14 cellular contexts compared by ENCODE assay signal in genomic region chr6:107819217-107819616, GRCh38. TPM values are rescaled to one million over a fixed set of nuclear protein-coding genes. Genes with fewer than 3 reads are reported as not detected.
DNase-seq lines count a peak whose midpoint lies in the region; ATAC-seq and TF ChIP-seq lines count a peak whose summit lies in the region.
"Had no signal": no experiment of that assay in that cellular context is flagged by ENCODE, and none has a peak within 500 bp of the region (broad histone marks: within the 10 kb centered on the region; RNA-seq: fewer than 3 reads in every experiment).

No MANE protein-coding gene starts in this region.

- no peak overlapping the region for H3K9ac ChIP-seq in Loucy (ENCODE audit: low read depth, low read length, poor library complexity, severe bottlenecking)
- peak overlapping the region; percentile 61 for H3K9ac ChIP-seq in neural cell (ENCODE audit: low read length)

- no peaks in the 10 kb centered on the region for H3K9me2 ChIP-seq in Loucy (replicated peaks; ENCODE audit: low read depth, low read length)
- no peaks in the 10 kb centered on the region for H3K9me2 ChIP-seq in neural cell (ENCODE audit: insufficient read depth, low read length)

- no peak for TF ChIP-seq EP300 in neural cell (conservative IDR thresholded peaks at IDR 0.05; ENCODE audit: poor library complexity, severe bottlenecking)
- TF ChIP-seq EP300 in sigmoid colon (IDR thresholded peaks at IDR 0.05) = no peak

- no peak for TF ChIP-seq RAD21 in neural cell (conservative IDR thresholded peaks at IDR 0.05)

- peak overlapping the region; percentile 81 for H3K4me3 Mint-ChIP-seq in activated naive CD8-positive, alpha-beta T cell treated with anti-CD3 and anti-CD28 coated beads, Interleukin-2, amount 10 ng/mL, durations not matched to agents 7 days and 5 days
- H3K4me3 Mint-ChIP-seq: mesothelial cell of epicardium had no signal

- H3F3A ChIP-seq in Loucy (ENCODE audit: low read depth) (no peaks in the 10 kb centered on the region), neural cell (ENCODE audit: insufficient read depth, low read length, poor library complexity, severe bottlenecking) (peaks cover 7% of the 10 kb centered on the region)

- no peak for ATAC-seq in activated naive CD8-positive, alpha-beta T cell treated with anti-CD3 and anti-CD28 coated beads, Interleukin-2, amount 10 ng/mL, durations not matched to agents 7 days and 5 days (ENCODE audit: low read depth)
- no peak for ATAC-seq in HG03565 (IDR thresholded peaks at IDR 0.05; ENCODE audit: unreplicated experiment)

- H3K9me3 Mint-ChIP-seq in activated naive CD8-positive, alpha-beta T cell treated with anti-CD3 and anti-CD28 coated beads, Interleukin-2, amount 10 ng/mL, durations not matched to agents 7 days and 5 days = peaks cover 1% of the 10 kb centered on the region
- H3K9me3 Mint-ChIP-seq: mesothelial cell of epicardium had no signal

- H3K4me2 ChIP-seq in Loucy (ENCODE audit: low read depth, low read length, poor library complexity, severe bottlenecking) (peak overlapping the region; percentile 78), neural cell (ENCODE audit: low read length) (peak overlapping the region; percentile 54)

- peak; percentile 32 for DNase-seq in activated CD4-positive, alpha-beta T cell treated with anti-CD3 and anti-CD28 coated beads, Interleukin-2, amount 50 U/mL, for 1 hour
- no peak for DNase-seq in activated naive CD8-positive, alpha-beta T cell treated with anti-CD3 and anti-CD28 coated beads, Interleukin-2, amount 10 ng/mL, durations not matched to agents 7 days and 5 days
- no peak for DNase-seq in SK-N-DZ (ENCODE audit: low spot score)
- DNase-seq in sigmoid colon = no peak
- DNase-seq: NCI-H187 treated with DMSO at 0.1 percent for 48 hours, NCI-H774, RPMI8226 had no signal

- no peak overlapping the region for H3K4me3 ChIP-seq in Loucy (ENCODE audit: low read length, poor library complexity, severe bottlenecking)
- peak overlapping the region; percentile 72 for H3K4me3 ChIP-seq in neural cell (ENCODE audit: low read length)
- H3K4me3 ChIP-seq in sigmoid colon = no peak overlapping the region
- H3K4me3 ChIP-seq: prostate gland had no signal

- no peak for TF ChIP-seq CTCF in Loucy (conservative IDR thresholded peaks at IDR 0.05; ENCODE audit: low read length)
- TF ChIP-seq CTCF in neural cell (IDR thresholded peaks at IDR 0.05; ENCODE audit: poor library complexity, severe bottlenecking) = no peak
- TF ChIP-seq CTCF in sigmoid colon (IDR thresholded peaks at IDR 0.05) = no peak

- POLR2A ChIA-PET in activated naive CD8-positive, alpha-beta T cell treated with anti-CD3 and anti-CD28 coated beads, Interleukin-2, amount 10 ng/mL, durations not matched to agents 7 days and 5 days (lab: Charles Lee) = interaction anchor here (0.7 to 8.1 kb wide), 11 partner anchors 9 to 137 kb away, joined by 3 to 86 read pairs (median 12); no protein-coding TSS in a partner anchor

- H4K20me1 ChIP-seq in Loucy (ENCODE audit: insufficient read depth, low read length, poor library complexity, severe bottlenecking) (no peaks in the 10 kb centered on the region), neural cell (ENCODE audit: insufficient read depth) (no peaks in the 10 kb centered on the region)

- H3K27ac Mint-ChIP-seq in activated naive CD8-positive, alpha-beta T cell treated with anti-CD3 and anti-CD28 coated beads, Interleukin-2, amount 10 ng/mL, durations not matched to agents 7 days and 5 days = peak overlapping the region; percentile 92
- H3K27ac Mint-ChIP-seq: CD14-positive monocyte, mesothelial cell of epicardium had no signal

- TF ChIP-seq POLR2A in sigmoid colon (IDR thresholded peaks at IDR 0.05) = no peak

- 0 out of 2 replicates have a peak, but pooled peaks cover 3% of the 10 kb centered on the region for H3K79me2 ChIP-seq in Loucy (ENCODE audit: insufficient read depth, low read length)
- peaks cover 38% of the 10 kb centered on the region for H3K79me2 ChIP-seq in neural cell (replicated peaks; ENCODE audit: insufficient read depth, low read length)

- H3K4me1 ChIP-seq in Loucy (ENCODE audit: insufficient read depth, low read length, poor library complexity, severe bottlenecking) = peaks cover 49% of the 10 kb centered on the region
- peaks cover 0 to 19% (median 17%) of the 10 kb centered on the region in 4 donors for H3K4me1 ChIP-seq in sigmoid colon
- H3K4me1 ChIP-seq: prostate gland had no signal

- H3K9me3 ChIP-seq in Loucy (ENCODE audit: insufficient read depth, low read depth, low read length) (no peaks in the 10 kb centered on the region), neural cell (ENCODE audit: low read length) (no peaks in the 10 kb centered on the region), sigmoid colon (no peaks in the 10 kb centered on the region)
- H3K9me3 ChIP-seq: prostate gland had no signal

- peaks cover 65% of the 10 kb centered on the region for H3K4me1 Mint-ChIP-seq in activated naive CD8-positive, alpha-beta T cell treated with anti-CD3 and anti-CD28 coated beads, Interleukin-2, amount 10 ng/mL, durations not matched to agents 7 days and 5 days

- H3K27ac ChIP-seq in neural cell (ENCODE audit: low read length) (peak overlapping the region; percentile 90), sigmoid colon (no peak overlapping the region)
- H3K27ac ChIP-seq: prostate gland had no signal

- peaks cover 15% of the 10 kb centered on the region for H3K36me3 Mint-ChIP-seq in activated naive CD8-positive, alpha-beta T cell treated with anti-CD3 and anti-CD28 coated beads, Interleukin-2, amount 10 ng/mL, durations not matched to agents 7 days and 5 days
- H3K36me3 Mint-ChIP-seq: CD14-positive monocyte, mesothelial cell of epicardium had no signal

- H3K36me3 ChIP-seq in Loucy (ENCODE audit: insufficient read depth, low read length) = no peaks in the 10 kb centered on the region
- H3K36me3 ChIP-seq in neural cell (ENCODE audit: insufficient read depth, low read length) = no peaks in the 10 kb centered on the region
- no peaks in the 10 kb centered on the region for H3K36me3 ChIP-seq in sigmoid colon
- H3K36me3 ChIP-seq: prostate gland had no signal

- H3K27me3 Mint-ChIP-seq in activated naive CD8-positive, alpha-beta T cell treated with anti-CD3 and anti-CD28 coated beads, Interleukin-2, amount 10 ng/mL, durations not matched to agents 7 days and 5 days = no peaks in the 10 kb centered on the region

- WGBS in sigmoid colon, 2 donors = 78 to 92% methylated on average over 2 of the region's 2 CpGs

- H2AFZ ChIP-seq in Loucy (ENCODE audit: low read length) (peak overlapping the region; percentile 30; the same call in 1 of the 2 replicates), neural cell (ENCODE audit: low read depth, low read length) (no peak overlapping the region)

- H3K27me3 ChIP-seq in Loucy (ENCODE audit: insufficient read depth, low read length, poor library complexity, severe bottlenecking) = no peaks in the 10 kb centered on the region
- H3K27me3 ChIP-seq in neural cell (ENCODE audit: insufficient read depth, low read depth, low read length) = no peaks in the 10 kb centered on the region
- H3K27me3 ChIP-seq in sigmoid colon = no peaks in the 10 kb centered on the region

- intact Hi-C loops in sigmoid colon (cut with DNase I) = no loop called here

TF ChIP-seq in neural cell, 6 proteins besides CTCF, POLR2A, EP300 and RAD21:
- TF ChIP-seq MXI1 (conservative IDR thresholded peaks at IDR 0.05; ENCODE audit: poor library complexity, severe bottlenecking) (no peak), REST (IDR thresholded peaks at IDR 0.05; ENCODE audit: borderline replicate concordance) (no peak), POLR2AphosphoS5 (IDR thresholded peaks at IDR 0.05) (no peak), SMC3 (conservative IDR thresholded peaks at IDR 0.05; ENCODE audit: poor library complexity) (no peak), TAF1 (IDR thresholded peaks at IDR 0.05; ENCODE audit: low read depth) (no peak)

RNA-seq across cellular contexts. Expression of gene SCML4, which starts 4.9 kb away (rescaled TPM):
- 10 to 100 TPM; 62.6 to 68.7 TPM for total RNA-seq in activated naive CD8-positive, alpha-beta T cell treated with anti-CD3 and anti-CD28 coated beads, Interleukin-2, amount 10 ng/mL, durations not matched to agents 7 days and 5 days
- polyA plus RNA-seq in neural cell = 13.7 and 14.9 TPM in 2 replicates
- 41.6 and 42.9 TPM in 2 replicates for polyA minus RNA-seq in neural cell
- 1.0 TPM in 1 of 2 replicates, not detected in the other for polyA plus RNA-seq in SK-N-DZ (2014; cell fraction: cytosol; rRNA removed)
- polyA plus RNA-seq in SK-N-DZ (2014; cell fraction: nucleus; rRNA removed) = 0.11 and 0.51 TPM in 2 replicates
- under 1 TPM; 0.28 to 0.99 (median 0.76) TPM for total RNA-seq in sigmoid colon
- polyA plus RNA-seq in sigmoid colon = 1 to 10 TPM; 1.2 to 8.9 (median 1.4) TPM
- total RNA-seq: astrocyte, mesothelial cell of epicardium had no signal

Comparison
In these comparisons a context has a peak if more than half of its experiments do, and no peak if none do; other contexts are left out.
1. RNA of gene SCML4, which starts 4.9 kb away (total RNA-seq): 62.6 to 68.7 TPM in activated naive CD8-positive, alpha-beta T cell treated with anti-CD3 and anti-CD28 coated beads, Interleukin-2, amount 10 ng/mL, durations not matched to agents 7 days and 5 days; 0.28 to 0.99 TPM in sigmoid colon; every median in the first group is over 10 times any median in the second.